In the genomic region with DNA sequence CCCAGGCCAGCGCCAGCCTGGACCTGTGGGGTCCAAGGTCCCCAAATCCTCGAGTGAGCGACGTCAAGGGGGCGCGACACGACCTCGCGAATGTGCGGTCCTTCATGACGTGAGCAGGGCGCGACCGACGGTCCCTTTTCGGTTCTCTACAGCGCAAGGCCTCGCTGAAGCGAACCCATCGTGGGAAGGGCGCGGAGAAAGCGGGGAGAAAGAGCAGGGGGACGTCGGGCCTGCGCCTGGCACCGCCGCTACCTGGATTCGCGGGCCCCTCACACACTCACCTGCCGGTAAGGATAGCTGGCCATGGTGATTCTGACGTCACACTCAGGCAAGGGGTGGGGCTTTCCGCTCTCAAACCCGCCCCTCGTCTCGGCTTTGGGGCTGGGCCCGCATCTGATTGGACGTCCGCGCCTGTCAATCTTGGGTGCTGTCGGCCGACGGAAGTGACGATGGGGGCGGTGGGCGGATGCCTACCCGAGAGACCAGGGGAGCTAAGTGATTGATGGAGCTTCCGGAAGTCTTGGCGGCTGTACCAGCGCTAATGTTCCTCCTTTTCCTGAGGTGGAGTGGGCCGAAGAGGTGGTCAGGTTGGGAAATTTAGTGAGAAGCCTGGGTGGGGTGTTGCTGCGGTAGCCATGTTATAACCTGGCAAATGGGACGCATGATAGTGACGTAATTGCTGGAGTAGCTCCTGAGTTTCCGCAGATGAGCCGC, we compare ENCODE assay signal across 1 cellular context.
A peak's percentile ranks its signal among the peaks of the same experiment; 100 is the strongest.
TF ChIP-seq lines count a peak whose summit lies in the region.

A gene with protein sequence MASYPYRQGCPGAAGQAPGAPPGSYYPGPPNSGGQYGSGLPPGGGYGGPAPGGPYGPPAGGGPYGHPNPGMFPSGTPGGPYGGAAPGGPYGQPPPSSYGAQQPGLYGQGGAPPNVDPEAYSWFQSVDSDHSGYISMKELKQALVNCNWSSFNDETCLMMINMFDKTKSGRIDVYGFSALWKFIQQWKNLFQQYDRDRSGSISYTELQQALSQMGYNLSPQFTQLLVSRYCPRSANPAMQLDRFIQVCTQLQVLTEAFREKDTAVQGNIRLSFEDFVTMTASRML (minus strand): TSS at position 317 of the 714 bp plus-strand sequence. CDS start 12 bp downstream, at position 305.

TF ChIP-seq in HepG2, 621 proteins besides CTCF, POLR2A, EP300 and RAD21 (continued from another document):
- TF ChIP-seq, protein P1, sequence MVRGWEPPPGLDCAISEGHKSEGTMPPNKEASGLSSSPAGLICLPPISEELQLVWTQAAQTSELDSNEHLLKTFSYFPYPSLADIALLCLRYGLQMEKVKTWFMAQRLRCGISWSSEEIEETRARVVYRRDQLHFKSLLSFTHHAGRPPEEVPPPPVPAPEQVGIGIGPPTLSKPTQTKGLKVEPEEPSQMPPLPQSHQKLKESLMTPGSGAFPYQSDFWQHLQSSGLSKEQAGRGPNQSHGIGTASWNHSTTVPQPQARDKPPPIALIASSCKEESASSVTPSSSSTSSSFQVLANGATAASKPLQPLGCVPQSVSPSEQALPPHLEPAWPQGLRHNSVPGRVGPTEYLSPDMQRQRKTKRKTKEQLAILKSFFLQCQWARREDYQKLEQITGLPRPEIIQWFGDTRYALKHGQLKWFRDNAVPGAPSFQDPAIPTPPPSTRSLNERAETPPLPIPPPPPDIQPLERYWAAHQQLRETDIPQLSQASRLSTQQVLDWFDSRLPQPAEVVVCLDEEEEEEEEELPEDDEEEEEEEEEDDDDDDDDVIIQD (CRISPR knock-in tag; IDR thresholded peaks at IDR 0.05; ENCODE audit: low read depth): no peak
- TF ChIP-seq NFRKB (IDR thresholded peaks at IDR 0.05): no peak
- TF ChIP-seq ZFY (CRISPR knock-in tag; IDR thresholded peaks at IDR 0.05): peak; percentile 89
- 0 out of 2 replicates have a peak, but pooled peaks have one; percentile 83 for TF ChIP-seq PAX8 (CRISPR knock-in tag; IDR thresholded peaks at IDR 0.05; ENCODE audit: borderline replicate concordance)
- TF ChIP-seq PHF8 (CRISPR knock-in tag; IDR thresholded peaks at IDR 0.05): peak; percentile 95
- TF ChIP-seq GABPA (IDR thresholded peaks at IDR 0.05; ENCODE audit: low read depth, low read length): peak; percentile 94
- peak; percentile 98 for TF ChIP-seq GABPA (CRISPR knock-in tag; IDR thresholded peaks at IDR 0.05; ENCODE audit: low read depth)
- TF ChIP-seq, protein P2, sequence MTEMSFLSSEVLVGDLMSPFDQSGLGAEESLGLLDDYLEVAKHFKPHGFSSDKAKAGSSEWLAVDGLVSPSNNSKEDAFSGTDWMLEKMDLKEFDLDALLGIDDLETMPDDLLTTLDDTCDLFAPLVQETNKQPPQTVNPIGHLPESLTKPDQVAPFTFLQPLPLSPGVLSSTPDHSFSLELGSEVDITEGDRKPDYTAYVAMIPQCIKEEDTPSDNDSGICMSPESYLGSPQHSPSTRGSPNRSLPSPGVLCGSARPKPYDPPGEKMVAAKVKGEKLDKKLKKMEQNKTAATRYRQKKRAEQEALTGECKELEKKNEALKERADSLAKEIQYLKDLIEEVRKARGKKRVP (CRISPR knock-in tag; IDR thresholded peaks at IDR 0.05): no peak; a peak in 2 of 4 replicates
- TF ChIP-seq ZNF678 (CRISPR knock-in tag; IDR thresholded peaks at IDR 0.05): peak; percentile 26; the same call in 1 of the 2 replicates
- TF ChIP-seq ZFP37 (CRISPR knock-in tag; IDR thresholded peaks at IDR 0.05; ENCODE audit: borderline replicate concordance): no peak
- TF ChIP-seq KAT8 (CRISPR knock-in tag; IDR thresholded peaks at IDR 0.05): peak; percentile 97
- peak; percentile 74; the same call in 1 of the 2 replicates for TF ChIP-seq REL (CRISPR knock-in tag; conservative IDR thresholded peaks at IDR 0.05)
- no peak for TF ChIP-seq ZMYM3 (CRISPR knock-in tag; IDR thresholded peaks at IDR 0.05)
